ENCODE assay signal across 14 cellular contexts in genomic region chrX:103362504-103362903, GRCh38. TPM values are rescaled to one million over a fixed set of nuclear protein-coding genes. Genes with fewer than 3 reads are reported as not detected.
DNase-seq lines count a peak whose midpoint lies in the region; TF ChIP-seq lines count a peak whose summit lies in the region.
"Had no signal": no experiment of that assay in that cellular context is flagged by ENCODE, and none has a peak within 500 bp of the region (broad histone marks: within the 10 kb centered on the region; RNA-seq: fewer than 3 reads in every experiment).

No MANE protein-coding gene starts in this region.

- DNase-seq in AG08396 (ENCODE audit: low spot score), result peak; percentile 54
- DNase-seq in LHCN-M2 (ENCODE audit: low read depth), result peak; percentile 67
- DNase-seq in choroid plexus epithelial cell (ENCODE audit: low read depth), result peak; percentile 76
- peak; percentile 23 for DNase-seq in kidney epithelial cell (ENCODE audit: low read depth)
- DNase-seq in effector memory CD4-positive, alpha-beta T cell, result no peak
- DNase-seq in NCI-H2081 (lab: John Stamatoyannopoulos, UW), result no peak
- DNase-seq in NCI-H345 treated with DMSO at 0.1 percent for 48 hours (lab: John Stamatoyannopoulos, UW; ENCODE audit: unreplicated experiment), result no peak
- DNase-seq in activated CD4-positive, CD25-positive, alpha-beta regulatory T cell treated with anti-CD3 and anti-CD28 coated beads, Interleukin-2, amount 50 U/mL, for 72 hours, result no peak
- DNase-seq: brain microvascular endothelial cell; MV-4-11; NCI-H2227 treated with DMSO at 0.1 percent for 48 hours; psoas muscle; stimulated activated CD4-positive, alpha-beta T cell treated with anti-CD3 and anti-CD28 coated beads, Interleukin-2, amount 100 ng/mL, for 24 hours had no signal

- no peaks in the 10 kb centered on the region for H3K4me1 ChIP-seq in effector memory CD4-positive, alpha-beta T cell (ENCODE audit: control insufficient read depth, insufficient read depth, low read length, poor library complexity, severe bottlenecking)
- H3K4me1 ChIP-seq: psoas muscle had no signal

- H3K9me3 ChIP-seq in effector memory CD4-positive, alpha-beta T cell (ENCODE audit: control insufficient read depth, low read length), result no peaks in the 10 kb centered on the region
- H3K9me3 ChIP-seq: psoas muscle had no signal

- TF ChIP-seq CTCF in choroid plexus epithelial cell (conservative IDR thresholded peaks at IDR 0.05; ENCODE audit: low read depth, low read length) (no peak), kidney epithelial cell (IDR thresholded peaks at IDR 0.05; ENCODE audit: insufficient read depth, low read length, poor library complexity, severe bottlenecking) (no peak)

- H3K27me3 ChIP-seq in kidney epithelial cell (ENCODE audit: control insufficient read depth, insufficient read depth, low read length), result no peaks in the 10 kb centered on the region
- H3K27me3 ChIP-seq in effector memory CD4-positive, alpha-beta T cell (replicated peaks; ENCODE audit: control insufficient read depth, insufficient read depth, low read length, poor library complexity, severe bottlenecking), result no peaks in the 10 kb centered on the region
- H3K27me3 ChIP-seq: brain microvascular endothelial cell had no signal

- no peaks in the 10 kb centered on the region for H3K36me3 ChIP-seq in kidney epithelial cell (ENCODE audit: control insufficient read depth, insufficient read depth, low read length)
- H3K36me3 ChIP-seq in effector memory CD4-positive, alpha-beta T cell (ENCODE audit: control insufficient read depth, insufficient read depth, low read length), result no peaks in the 10 kb centered on the region
- H3K36me3 ChIP-seq: brain microvascular endothelial cell had no signal

- no peak overlapping the region for H3K4me3 ChIP-seq in choroid plexus epithelial cell (ENCODE audit: low read depth, low read length)
- H3K4me3 ChIP-seq in kidney epithelial cell (ENCODE audit: low read depth, low read length), result no peak overlapping the region
- H3K4me3 ChIP-seq in effector memory CD4-positive, alpha-beta T cell (ENCODE audit: insufficient read depth, low read depth, low read length, poor library complexity, severe bottlenecking), result no peak overlapping the region
- H3K4me3 ChIP-seq: psoas muscle had no signal

- no peak overlapping the region for H3K27ac ChIP-seq in effector memory CD4-positive, alpha-beta T cell (ENCODE audit: insufficient read depth, low read length, poor library complexity, severe bottlenecking)
- H3K27ac ChIP-seq: brain microvascular endothelial cell, psoas muscle had no signal

RNA-seq across cellular contexts. Expression of gene TCEAL9, which starts 6.2 kb away (rescaled TPM):
- 224 and 277 TPM in 2 replicates for total RNA-seq in LHCN-M2 (2014; rRNA removed)
- polyA plus RNA-seq in LHCN-M2 (2012), result 156 TPM
- total RNA-seq in kidney epithelial cell, result 99.1 and 154 TPM in 2 replicates

RNA-seq across cellular contexts. Expression of gene BEX3, which starts 13.8 kb away (rescaled TPM):
- total RNA-seq in LHCN-M2 (2014; rRNA removed), result 354 and 380 TPM in 2 replicates
- 625 TPM for polyA plus RNA-seq in LHCN-M2 (2012)
- total RNA-seq in kidney epithelial cell, result 143 and 164 TPM in 2 replicates

RNA-seq across cellular contexts. Expression of gene TCEAL7, which starts 32.5 kb away (rescaled TPM):
- total RNA-seq in LHCN-M2 (2014; rRNA removed) (61.0 and 66.2 TPM in 2 replicates), kidney epithelial cell (23.1 and 40.1 TPM in 2 replicates)
- 27.8 TPM for polyA plus RNA-seq in LHCN-M2 (2012)
- total RNA-seq: activated CD8-positive, alpha-beta memory T cell treated with anti-CD3 and anti-CD28 coated beads for 36 hours had no signal

RNA-seq across cellular contexts. Expression of gene BEX2, which starts 51.7 kb away (rescaled TPM):
- total RNA-seq in LHCN-M2 (2014; rRNA removed) (0.57 and 0.58 TPM in 2 replicates), kidney epithelial cell (74.2 and 81.3 TPM in 2 replicates)
- polyA plus RNA-seq in LHCN-M2 (2012), result 0.81 TPM

Comparison
In these comparisons a context has a peak if more than half of its experiments do, and no peak if none do; other contexts are left out.
1. DNase-seq: peak in AG08396 (single experiment), LHCN-M2 (single experiment), choroid plexus epithelial cell (single experiment) and kidney epithelial cell (single experiment); none in effector memory CD4-positive, alpha-beta T cell (0 of 3), NCI-H2081 (0 of 2), NCI-H345 treated with DMSO at 0.1 percent for 48 hours (single experiment) and activated CD4-positive, CD25-positive, alpha-beta regulatory T cell treated with anti-CD3 and anti-CD28 coated beads, Interleukin-2, amount 50 U/mL, for 72 hours (single experiment).